1 cellular context compared by ENCODE assay signal in genomic region chr2:7573166-7573845, GRCh38.
TF ChIP-seq lines count a peak whose summit lies in the region.

No MANE protein-coding gene starts in this region.

TF ChIP-seq in GM23338, 12 proteins besides CTCF, POLR2A, EP300 and RAD21:
- TF ChIP-seq ZNF462 (CRISPR knock-in tag; IDR thresholded peaks at IDR 0.05) (no peak), ZNF331 (CRISPR knock-in tag; IDR thresholded peaks at IDR 0.05; ENCODE audit: low read depth) (no peak), POLR2AphosphoS5 (IDR thresholded peaks at IDR 0.05; ENCODE audit: low read depth) (no peak), STAT1 (IDR thresholded peaks at IDR 0.05; ENCODE audit: unreplicated experiment) (no peak), ETS1 (IDR thresholded peaks at IDR 0.05) (no peak), EZH2phosphoT487 (IDR thresholded peaks at IDR 0.05; ENCODE audit: unreplicated experiment) (no peak), EZH2 (IDR thresholded peaks at IDR 0.05; ENCODE audit: low read depth, unreplicated experiment) (no peak), ZNF114 (CRISPR knock-in tag; IDR thresholded peaks at IDR 0.05) (no peak), JUNB (IDR thresholded peaks at IDR 0.05; ENCODE audit: unreplicated experiment) (no peak), NANOG (IDR thresholded peaks at IDR 0.05; ENCODE audit: borderline replicate concordance) (no peak), CREB1 (CRISPR knock-in tag; IDR thresholded peaks at IDR 0.05; ENCODE audit: low read depth) (no peak), REST (IDR thresholded peaks at IDR 0.05; ENCODE audit: unreplicated experiment) (no peak)
